Comparison of ENCODE assay signal across 12 cellular contexts in the genomic region with DNA sequence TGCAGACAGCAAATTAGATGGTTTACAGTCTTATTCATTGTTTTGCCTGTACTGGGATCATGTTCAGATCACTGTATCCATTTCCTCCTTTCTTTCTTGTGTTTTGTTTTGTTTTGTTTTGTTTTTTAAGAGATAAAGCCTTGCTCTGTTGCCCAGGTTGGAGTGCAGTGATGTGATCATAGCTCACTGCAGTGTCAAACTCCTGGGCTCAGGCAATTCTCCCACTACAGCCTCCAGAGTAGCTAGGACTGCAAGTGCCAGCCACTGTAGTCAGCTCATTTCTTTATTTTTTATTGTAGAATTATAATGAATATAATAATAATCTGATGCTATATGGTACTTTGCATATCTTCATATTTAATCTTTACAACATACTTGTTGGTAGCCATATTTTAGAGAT.
"Had no signal": no experiment of that assay in that cellular context is flagged by ENCODE, and none has a peak within 500 bp of the region (broad histone marks: within the 10 kb centered on the region; RNA-seq: fewer than 3 reads in every experiment).

No MANE protein-coding gene starts in this region.

- H3K9me3 Mint-ChIP-seq: activated CD4-positive, alpha-beta memory T cell treated with anti-CD3 and anti-CD28 coated beads, Interleukin-2, amount 10 ng/mL, durations not matched to agents 7 days and 5 days; activated T-cell treated with anti-CD3 and anti-CD28 coated beads, Interleukin-2, amount 50 U/mL, for 72 hours; naive thymus-derived CD8-positive, alpha-beta T cell; stimulated activated memory B cell treated with anti-CD40 and anti-IgM and Interleukin-4, amounts not matched to agents 10 μg/mL and 1 μg/mL and 100 μg/mL, for 72 hours; T-helper 2 cell treated with Interferon-gamma antibody and Interleukin-4, amounts not matched to agents 5 μg/mL and 100 μg/mL, for 36 hours had no signal

- H3K4me3 ChIP-seq: lung, right lobe of liver, tibial nerve had no signal

- H3K36me3 Mint-ChIP-seq: naive thymus-derived CD8-positive, alpha-beta T cell; stimulated activated memory B cell treated with anti-CD40 and anti-IgM and Interleukin-4, amounts not matched to agents 10 μg/mL and 1 μg/mL and 100 μg/mL, for 72 hours had no signal

- H3K27ac ChIP-seq: right lobe of liver, tibial nerve had no signal

- H3K36me3 ChIP-seq: right lobe of liver, tibial nerve had no signal

- H3K27ac Mint-ChIP-seq: activated CD4-positive, alpha-beta memory T cell treated with anti-CD3 and anti-CD28 coated beads, Interleukin-2, amount 10 ng/mL, durations not matched to agents 7 days and 5 days; progenitor cell of endocrine pancreas; stimulated activated memory B cell treated with anti-CD40 and anti-IgM and Interleukin-4, amounts not matched to agents 10 μg/mL and 1 μg/mL and 100 μg/mL, for 72 hours; T-helper 2 cell treated with Interferon-gamma antibody and Interleukin-4, amounts not matched to agents 5 μg/mL and 100 μg/mL, for 36 hours had no signal

- H3K4me3 Mint-ChIP-seq: activated CD4-positive, alpha-beta memory T cell treated with anti-CD3 and anti-CD28 coated beads, Interleukin-2, amount 10 ng/mL, durations not matched to agents 7 days and 5 days; activated T-cell treated with anti-CD3 and anti-CD28 coated beads, Interleukin-2, amount 50 U/mL, for 72 hours; naive thymus-derived CD8-positive, alpha-beta T cell; stimulated activated memory B cell treated with anti-CD40 and anti-IgM and Interleukin-4, amounts not matched to agents 10 μg/mL and 1 μg/mL and 100 μg/mL, for 72 hours; T-helper 2 cell treated with Interferon-gamma antibody and Interleukin-4, amounts not matched to agents 5 μg/mL and 100 μg/mL, for 36 hours had no signal

- H3K27me3 Mint-ChIP-seq: activated CD4-positive, alpha-beta memory T cell treated with anti-CD3 and anti-CD28 coated beads, Interleukin-2, amount 10 ng/mL, durations not matched to agents 7 days and 5 days; naive thymus-derived CD8-positive, alpha-beta T cell; stimulated activated memory B cell treated with anti-CD40 and anti-IgM and Interleukin-4, amounts not matched to agents 10 μg/mL and 1 μg/mL and 100 μg/mL, for 72 hours had no signal

- H3K27me3 ChIP-seq: right lobe of liver, tibial nerve had no signal

- ATAC-seq: activated T-cell treated with anti-CD3 and anti-CD28 coated beads, Interleukin-2, amount 50 U/mL, for 72 hours; naive thymus-derived CD8-positive, alpha-beta T cell; stimulated activated memory B cell treated with anti-CD40 and anti-IgM and Interleukin-4, amounts not matched to agents 10 μg/mL and 1 μg/mL and 100 μg/mL, for 72 hours had no signal

- DNase-seq: activated CD4-positive, alpha-beta memory T cell treated with anti-CD3 and anti-CD28 coated beads, Interleukin-2, amount 10 ng/mL, durations not matched to agents 7 days and 5 days; activated naive CD4-positive, alpha-beta T cell; activated T-cell treated with anti-CD3 and anti-CD28 coated beads, Interleukin-2, amount 50 U/mL, for 72 hours; aorta; naive thymus-derived CD8-positive, alpha-beta T cell; nucleus accumbens; right lobe of liver had no signal

- H3K4me1 ChIP-seq: right lobe of liver had no signal

- H3K9me3 ChIP-seq: right lobe of liver, tibial nerve had no signal
